In the genomic region with DNA sequence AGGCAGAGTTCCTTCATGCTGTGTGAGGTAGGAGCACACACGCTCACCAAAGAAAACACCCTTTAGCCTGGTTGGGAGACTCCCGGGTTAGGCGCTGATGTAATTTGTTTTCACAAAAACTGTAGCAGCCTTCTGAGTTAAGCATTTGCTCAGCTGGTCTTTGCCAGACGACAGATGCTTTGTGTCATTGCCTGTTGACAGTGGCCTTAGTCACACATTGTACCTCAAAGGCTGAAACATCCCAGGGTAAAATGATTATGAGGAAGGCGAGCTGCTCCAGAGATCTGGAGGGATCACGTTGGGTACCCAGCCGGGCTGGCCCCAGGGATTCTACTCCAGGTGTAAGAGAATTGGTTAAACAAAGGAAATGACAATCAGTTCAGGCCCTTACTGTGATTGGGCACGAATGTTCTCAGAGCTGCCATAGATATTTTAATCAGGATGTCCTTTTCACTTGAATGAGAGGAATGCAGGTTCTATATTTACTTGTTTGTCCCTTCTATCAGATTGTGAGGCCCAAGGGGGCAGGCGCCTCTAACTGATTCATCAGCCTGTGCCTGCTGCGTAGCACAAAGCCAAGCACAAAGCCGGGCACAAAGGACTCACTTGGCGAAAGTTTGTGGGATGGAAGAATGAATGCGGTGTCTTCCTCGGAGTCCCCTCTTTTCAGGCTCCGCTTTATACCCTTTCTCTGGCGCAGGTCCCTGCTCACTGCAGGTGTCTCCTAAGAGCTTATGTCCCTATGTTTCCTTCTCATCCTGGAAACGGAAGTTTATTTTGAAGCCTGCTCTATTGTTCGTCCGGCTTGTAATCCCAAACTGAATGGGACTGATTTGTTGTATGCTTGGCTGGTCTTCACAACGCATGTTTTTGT, we compare ENCODE assay signal across 8 cellular contexts. TPM values are rescaled to one million over a fixed set of nuclear protein-coding genes. Genes with fewer than 3 reads are reported as not detected.
A peak's percentile ranks its signal among the peaks of the same experiment; 100 is the strongest.
DNase-seq lines count a peak whose midpoint lies in the region; ATAC-seq lines count a peak whose summit lies in the region.

No MANE protein-coding gene starts in this region.

- no peak overlapping the region for H3K4me3 Mint-ChIP-seq in stimulated activated memory B cell treated with anti-CD40 and anti-IgM and Interleukin-4, amounts not matched to agents 10 μg/mL and 1 μg/mL and 100 μg/mL, for 72 hours

- no peaks in the 10 kb centered on the region for H3K9me3 Mint-ChIP-seq in stimulated activated memory B cell treated with anti-CD40 and anti-IgM and Interleukin-4, amounts not matched to agents 10 μg/mL and 1 μg/mL and 100 μg/mL, for 72 hours

- peaks cover 13% of the 10 kb centered on the region for H3K27me3 Mint-ChIP-seq in stimulated activated memory B cell treated with anti-CD40 and anti-IgM and Interleukin-4, amounts not matched to agents 10 μg/mL and 1 μg/mL and 100 μg/mL, for 72 hours

- peaks cover 9% of the 10 kb centered on the region for H3K4me1 Mint-ChIP-seq in stimulated activated memory B cell treated with anti-CD40 and anti-IgM and Interleukin-4, amounts not matched to agents 10 μg/mL and 1 μg/mL and 100 μg/mL, for 72 hours

- no peak overlapping the region for H3K27ac Mint-ChIP-seq in stimulated activated memory B cell treated with anti-CD40 and anti-IgM and Interleukin-4, amounts not matched to agents 10 μg/mL and 1 μg/mL and 100 μg/mL, for 72 hours

- no peak for ATAC-seq in HG02870 (IDR thresholded peaks at IDR 0.05; ENCODE audit: unreplicated experiment)
- ATAC-seq in stimulated activated memory B cell treated with anti-CD40 and anti-IgM and Interleukin-4, amounts not matched to agents 10 μg/mL and 1 μg/mL and 100 μg/mL, for 72 hours: no peak

- no peaks in the 10 kb centered on the region for H3K36me3 Mint-ChIP-seq in stimulated activated memory B cell treated with anti-CD40 and anti-IgM and Interleukin-4, amounts not matched to agents 10 μg/mL and 1 μg/mL and 100 μg/mL, for 72 hours

- DNase-seq in GM03348 (ENCODE audit: low spot score) (peak; percentile 43), RKO (ENCODE audit: low spot score) (peak; percentile 35), glomerular endothelial cell (ENCODE audit: extremely low read depth, low read depth, low spot score) (peak; percentile 88), pons (ENCODE audit: low spot score) (peak; percentile 22), occipital lobe (lab: John Stamatoyannopoulos, UW) (no peak), OCI-M2 (lab: John Stamatoyannopoulos, UW; ENCODE audit: unreplicated experiment) (no peak)

RNA-seq across cellular contexts. Expression of a gene that starts 47.1 kb away (rescaled TPM):
- 87.0 and 170 TPM in 2 replicates for total RNA-seq in glomerular endothelial cell
- total RNA-seq in occipital lobe: 14.7 TPM

RNA-seq across cellular contexts. Expression of a gene that starts 58.0 kb away (rescaled TPM):
- total RNA-seq in glomerular endothelial cell (23.1 and 35.5 TPM in 2 replicates), occipital lobe (132 TPM)

Comparison
In these comparisons a context has a peak if more than half of its experiments do, and no peak if none do; other contexts are left out.
1. DNase-seq: peak in GM03348 (single experiment), RKO (single experiment), glomerular endothelial cell (single experiment) and pons (single experiment); none in occipital lobe (single experiment) and OCI-M2 (single experiment).